ENCODE assay signal across 1 cellular context in the genomic region with DNA sequence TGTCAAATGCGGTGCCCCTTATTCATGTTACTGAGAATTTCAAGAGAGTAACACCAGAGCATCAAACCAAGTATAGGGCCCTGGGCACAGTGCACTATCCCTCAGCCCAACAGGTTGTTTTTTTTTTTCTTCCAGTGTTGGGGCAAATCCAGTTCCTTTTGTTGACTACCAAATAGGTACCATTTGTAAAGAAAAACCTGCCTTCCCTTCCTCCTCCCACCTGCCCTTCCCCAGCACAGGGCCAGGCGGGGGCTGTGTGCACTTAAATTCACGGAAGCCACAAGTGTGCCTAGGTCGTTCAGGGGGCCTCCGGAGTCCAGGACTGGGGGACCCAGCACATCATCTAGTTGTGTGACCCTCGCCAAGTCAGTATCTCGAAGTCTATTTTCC.
TF ChIP-seq lines count a peak whose summit lies in the region.

No MANE protein-coding gene starts in this region.

TF ChIP-seq in endothelial cell of umbilical vein, 7 proteins besides CTCF, POLR2A, EP300 and RAD21:
- no peak for TF ChIP-seq JUN (IDR thresholded peaks at IDR 0.05; ENCODE audit: borderline replicate concordance, insufficient read depth, insufficient read length, low read depth)
- TF ChIP-seq, protein P1, sequence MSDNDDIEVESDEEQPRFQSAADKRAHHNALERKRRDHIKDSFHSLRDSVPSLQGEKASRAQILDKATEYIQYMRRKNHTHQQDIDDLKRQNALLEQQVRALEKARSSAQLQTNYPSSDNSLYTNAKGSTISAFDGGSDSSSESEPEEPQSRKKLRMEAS (IDR thresholded peaks at IDR 0.05; ENCODE audit: insufficient read depth, insufficient read length): no peak
